ENCODE assay signal across 16 cellular contexts in the genomic region with DNA sequence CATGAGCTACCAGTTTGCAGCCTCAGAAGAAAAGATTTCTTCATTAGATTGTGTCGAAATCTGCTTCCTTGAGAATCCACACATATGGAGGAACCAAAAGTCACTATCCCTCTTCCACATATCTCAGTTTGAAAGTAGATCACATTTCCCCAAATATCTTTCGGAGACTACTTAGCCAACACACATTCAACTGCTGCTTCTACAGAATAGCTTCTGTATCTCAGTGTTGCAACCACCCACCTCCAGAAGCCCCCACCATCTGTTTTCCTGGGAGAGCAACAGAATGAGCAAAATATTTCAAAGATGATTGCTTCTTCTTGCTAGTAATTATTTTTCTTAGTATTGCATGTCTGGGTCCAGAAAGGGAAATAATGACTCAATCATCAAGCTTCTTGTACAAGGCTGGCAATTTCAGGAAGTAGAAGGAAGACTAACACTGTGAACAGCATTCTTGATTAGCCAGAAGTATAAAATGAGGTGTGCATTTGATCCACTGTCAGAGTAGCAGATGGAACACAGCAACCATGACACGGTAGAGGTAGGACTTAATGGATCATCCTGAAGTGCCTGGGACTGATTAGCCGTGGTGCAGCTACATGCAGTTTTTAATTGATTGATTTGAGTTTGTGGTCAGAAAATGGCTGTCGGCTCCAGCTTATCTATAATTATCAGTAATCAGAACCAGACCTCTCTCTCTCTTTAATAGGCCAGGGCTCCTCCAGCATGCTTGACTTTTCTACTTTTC. TPM values are rescaled to one million over a fixed set of nuclear protein-coding genes. Genes with fewer than 3 reads are reported as not detected.
A peak's percentile ranks its signal among the peaks of the same experiment; 100 is the strongest.
DNase-seq lines count a peak whose midpoint lies in the region; TF ChIP-seq lines count a peak whose summit lies in the region.
"Had no signal": no experiment of that assay in that cellular context is flagged by ENCODE, and none has a peak within 500 bp of the region (broad histone marks: within the 10 kb centered on the region; RNA-seq: fewer than 3 reads in every experiment).

No MANE protein-coding gene starts in this region.

- peak overlapping the region; percentile 25 for H3K27ac Mint-ChIP-seq in glutamatergic neuron (ENCODE audit: unreplicated experiment)
- H3K27ac Mint-ChIP-seq: activated T-helper 1 cell treated with anti-CD3 and anti-CD28 coated beads, Interleukin-12 subunit alpha, Interleukin-12 subunit beta, Interleukin-2, Interleukin-4 antibody, amounts not matched to agents 30 ng/mL and 10 ng/mL and 1 ng/mL, durations not matched to agents 14 hours and 24 hours and 36 hours had no signal

- DNase-seq in NCI-H82 (lab: John Stamatoyannopoulos, UW) = peak; percentile 61
- no peak for DNase-seq in NCI-H82 treated with DMSO at 0.1 percent for 48 hours (lab: John Stamatoyannopoulos, UW; ENCODE audit: unreplicated experiment)
- peak; percentile 98 for DNase-seq in SKM-1 treated with dmso at 0.1 percent for 144 hours (lab: John Stamatoyannopoulos, UW; ENCODE audit: unreplicated experiment)
- no peak for DNase-seq in glutamatergic neuron
- no peak for DNase-seq in stimulated activated CD4-positive, alpha-beta T cell treated with anti-CD3 and anti-CD28 coated beads, Interleukin-15, amount 100 ng/mL, for 24 hours
- no peak for DNase-seq in NCI-H748 (lab: John Stamatoyannopoulos, UW; ENCODE audit: unreplicated experiment)
- DNase-seq in NCI-H69 (lab: John Stamatoyannopoulos, UW) = no peak
- DNase-seq: NCI-H187 treated with DMSO at 0.1 percent for 48 hours; stimulated activated CD4-positive, alpha-beta T cell treated with anti-CD3 and anti-CD28 coated beads, Interleukin-4, amount 100 ng/mL, for 1 hour; stomach had no signal

- no peak overlapping the region for H3K4me3 Mint-ChIP-seq in glutamatergic neuron (ENCODE audit: unreplicated experiment)
- H3K4me3 Mint-ChIP-seq: activated T-helper 1 cell treated with anti-CD3 and anti-CD28 coated beads, Interleukin-12 subunit alpha, Interleukin-12 subunit beta, Interleukin-2, Interleukin-4 antibody, amounts not matched to agents 30 ng/mL and 10 ng/mL and 1 ng/mL, durations not matched to agents 14 hours and 24 hours and 36 hours; central memory CD8-positive, alpha-beta T cell had no signal

- peak overlapping the region; percentile 1 for H3K27ac ChIP-seq in temporal lobe (ENCODE audit: low read depth, low read length)
- H3K27ac ChIP-seq: A549, stomach had no signal

- no peak for TF ChIP-seq CTCF in glutamatergic neuron (IDR thresholded peaks at IDR 0.05; ENCODE audit: partially characterized antibody, unreplicated experiment)

- no peaks in the 10 kb centered on the region for H3K36me3 Mint-ChIP-seq in glutamatergic neuron (ENCODE audit: unreplicated experiment)

- peaks cover 2% of the 10 kb centered on the region for H3K27me3 Mint-ChIP-seq in glutamatergic neuron (ENCODE audit: unreplicated experiment)
- H3K27me3 Mint-ChIP-seq: central memory CD8-positive, alpha-beta T cell had no signal

- peaks cover 6% of the 10 kb centered on the region for H3K4me1 Mint-ChIP-seq in glutamatergic neuron (ENCODE audit: low read depth, unreplicated experiment)
- H3K4me1 Mint-ChIP-seq: central memory CD8-positive, alpha-beta T cell had no signal

- H3K9me3 Mint-ChIP-seq in glutamatergic neuron (ENCODE audit: unreplicated experiment) = no peaks in the 10 kb centered on the region
- H3K9me3 Mint-ChIP-seq: activated T-helper 1 cell treated with anti-CD3 and anti-CD28 coated beads, Interleukin-12 subunit alpha, Interleukin-12 subunit beta, Interleukin-2, Interleukin-4 antibody, amounts not matched to agents 30 ng/mL and 10 ng/mL and 1 ng/mL, durations not matched to agents 14 hours and 24 hours and 36 hours had no signal

RNA-seq across cellular contexts. Expression of a gene that starts 24.9 kb away (rescaled TPM):
- total RNA-seq in glutamatergic neuron (ENCODE audit: unreplicated experiment) = not detected
- total RNA-seq in temporal lobe = not detected
- total RNA-seq: activated T-helper 1 cell treated with anti-CD3 and anti-CD28 coated beads, Interleukin-12 subunit alpha, Interleukin-12 subunit beta, Interleukin-2, Interleukin-4 antibody, amounts not matched to agents 30 ng/mL and 10 ng/mL and 1 ng/mL, durations not matched to agents 14 hours and 24 hours and 36 hours; G401; lung microvascular endothelial cell; stomach had no signal

Comparison
In these comparisons a context has a peak if more than half of its experiments do, and no peak if none do; other contexts are left out.
1. DNase-seq: peak in NCI-H82 (single experiment) and SKM-1 treated with dmso at 0.1 percent for 144 hours (single experiment); none in NCI-H82 treated with DMSO at 0.1 percent for 48 hours (single experiment), glutamatergic neuron (single experiment), stimulated activated CD4-positive, alpha-beta T cell treated with anti-CD3 and anti-CD28 coated beads, Interleukin-15, amount 100 ng/mL, for 24 hours (single experiment), NCI-H748 (single experiment) and NCI-H69 (single experiment).